ENCODE assay signal across 16 cellular contexts in the genomic region with DNA sequence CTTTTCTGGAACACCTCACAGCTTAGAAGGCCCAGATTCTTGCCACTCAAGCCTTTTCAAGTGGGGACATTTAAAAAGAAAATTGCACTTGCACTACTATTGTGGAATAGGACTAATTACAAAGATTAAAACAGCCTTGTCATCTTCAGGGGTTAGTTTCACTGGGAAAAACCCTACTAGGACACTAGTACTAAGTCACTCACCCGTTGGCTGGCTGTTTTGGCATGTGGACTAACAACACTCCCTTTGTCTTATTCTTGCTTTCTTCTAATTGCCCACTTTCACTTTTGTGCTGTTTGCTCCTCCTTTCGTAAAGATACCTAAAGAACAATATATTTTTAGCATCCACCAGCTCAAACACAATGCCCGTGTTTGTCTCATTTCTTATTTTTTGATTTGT.
"Had no signal": no experiment of that assay in that cellular context is flagged by ENCODE, and none has a peak within 500 bp of the region (broad histone marks: within the 10 kb centered on the region; RNA-seq: fewer than 3 reads in every experiment).

No MANE protein-coding gene starts in this region.

- ATAC-seq: activated CD8-positive, alpha-beta T cell treated with anti-CD3 and anti-CD28 coated beads for 36 hours; activated naive CD8-positive, alpha-beta T cell treated with anti-CD3 and anti-CD28 coated beads, Interleukin-2, amount 50 U/mL, for 24 hours; foreskin keratinocyte; heart left ventricle; left colon; stimulated activated naive CD8-positive, alpha-beta T cell treated with anti-CD3 and anti-CD28 coated beads, Interleukin-15, Interleukin-2, amounts not matched to agents 100 U/mL and 50 U/mL, for 24 hours had no signal

- H3K27ac Mint-ChIP-seq: activated CD8-positive, alpha-beta T cell treated with anti-CD3 and anti-CD28 coated beads for 36 hours; activated naive CD8-positive, alpha-beta T cell treated with anti-CD3 and anti-CD28 coated beads, Interleukin-2, amount 50 U/mL, for 24 hours; activated T-helper 1 cell treated with anti-CD3 and anti-CD28 coated beads, Interleukin-12 subunit alpha, Interleukin-12 subunit beta, Interleukin-2, Interleukin-4 antibody, amounts not matched to agents 30 ng/mL and 10 ng/mL and 1 ng/mL, durations not matched to agents 14 hours and 24 hours and 36 hours; nephron had no signal

- H3K4me1 Mint-ChIP-seq: activated naive CD8-positive, alpha-beta T cell treated with anti-CD3 and anti-CD28 coated beads, Interleukin-2, amount 50 U/mL, for 24 hours had no signal

- H3K36me3 ChIP-seq: ascending aorta, esophagus squamous epithelium, heart left ventricle, suprapubic skin had no signal

- H3K4me3 Mint-ChIP-seq: activated CD8-positive, alpha-beta T cell treated with anti-CD3 and anti-CD28 coated beads for 36 hours; activated naive CD8-positive, alpha-beta T cell treated with anti-CD3 and anti-CD28 coated beads, Interleukin-2, amount 50 U/mL, for 24 hours; activated T-helper 1 cell treated with anti-CD3 and anti-CD28 coated beads, Interleukin-12 subunit alpha, Interleukin-12 subunit beta, Interleukin-2, Interleukin-4 antibody, amounts not matched to agents 30 ng/mL and 10 ng/mL and 1 ng/mL, durations not matched to agents 14 hours and 24 hours and 36 hours; nephron had no signal

- H3K9me3 ChIP-seq: ascending aorta, esophagus squamous epithelium, heart left ventricle, suprapubic skin had no signal

- H3K4me1 ChIP-seq: ascending aorta, esophagus squamous epithelium, foreskin keratinocyte, heart left ventricle, suprapubic skin had no signal

- H3K27me3 ChIP-seq: ascending aorta, esophagus squamous epithelium, foreskin keratinocyte, suprapubic skin had no signal

- DNase-seq: activated CD8-positive, alpha-beta memory T cell treated with anti-CD3 and anti-CD28 coated beads, Interleukin-2, amount 50 U/mL, for 4 hours; activated CD8-positive, alpha-beta T cell treated with anti-CD3 and anti-CD28 coated beads for 36 hours; activated naive CD4-positive, alpha-beta T cell treated with Interleukin-2 at 50 U/mL for 16 hours; activated naive CD8-positive, alpha-beta T cell treated with anti-CD3 and anti-CD28 coated beads, Interleukin-2, amount 50 U/mL, for 24 hours; esophagus squamous epithelium; foreskin keratinocyte; heart left ventricle; left colon; occipital lobe; stimulated activated CD4-positive, alpha-beta T cell treated with anti-CD3 and anti-CD28 coated beads, Interleukin-4, amount 100 ng/mL, for 1 hour; stimulated activated CD8-positive, alpha-beta memory T cell treated with anti-CD3 and anti-CD28 coated beads, Interleukin-4, amount 100 ng/mL, for 48 hours; stimulated activated naive CD8-positive, alpha-beta T cell treated with anti-CD3 and anti-CD28 coated beads, Interleukin-15, Interleukin-2, amounts not matched to agents 100 U/mL and 50 U/mL, for 24 hours had no signal

- H3K4me3 ChIP-seq: esophagus squamous epithelium, heart left ventricle, suprapubic skin had no signal

- H3K27me3 Mint-ChIP-seq: activated CD8-positive, alpha-beta T cell treated with anti-CD3 and anti-CD28 coated beads for 36 hours; activated naive CD8-positive, alpha-beta T cell treated with anti-CD3 and anti-CD28 coated beads, Interleukin-2, amount 50 U/mL, for 24 hours had no signal

- H3K27ac ChIP-seq: ascending aorta, esophagus squamous epithelium, foreskin keratinocyte, suprapubic skin had no signal

- H3K9me3 Mint-ChIP-seq: activated CD8-positive, alpha-beta T cell treated with anti-CD3 and anti-CD28 coated beads for 36 hours; activated naive CD8-positive, alpha-beta T cell treated with anti-CD3 and anti-CD28 coated beads, Interleukin-2, amount 50 U/mL, for 24 hours; activated T-helper 1 cell treated with anti-CD3 and anti-CD28 coated beads, Interleukin-12 subunit alpha, Interleukin-12 subunit beta, Interleukin-2, Interleukin-4 antibody, amounts not matched to agents 30 ng/mL and 10 ng/mL and 1 ng/mL, durations not matched to agents 14 hours and 24 hours and 36 hours; nephron had no signal
